ENCODE assay signal across 20 cellular contexts in genomic region chr15:92952451-92952850, GRCh38.
"Had no signal": no experiment of that assay in that cellular context is flagged by ENCODE, and none has a peak within 500 bp of the region (broad histone marks: within the 10 kb centered on the region; RNA-seq: fewer than 3 reads in every experiment).

No MANE protein-coding gene starts in this region.

- H3K27me3 Mint-ChIP-seq: activated naive CD8-positive, alpha-beta T cell treated with anti-CD3 and anti-CD28 coated beads, Interleukin-2, amount 50 U/mL, for 24 hours; IgD-negative memory B cell had no signal

- H3K27ac ChIP-seq: KMS-11 had no signal

- DNase-seq: activated CD4-positive, alpha-beta T cell treated with anti-CD3 and anti-CD28 coated beads for 4 hours; activated CD4-positive, alpha-beta T cell treated with anti-CD3 and anti-CD28 coated beads, Interleukin-2, amount 50 U/mL, for 48 hours; activated CD8-positive, alpha-beta memory T cell treated with anti-CD3 and anti-CD28 coated beads, Interleukin-2, amount 50 U/mL, for 48 hours; activated effector memory CD4-positive, alpha-beta T cell treated with anti-CD3 and anti-CD28 coated beads, Interleukin-2, amount 50 U/mL, for 16 hours; activated naive CD4-positive, alpha-beta T cell treated with Interleukin-2 at 50 U/mL for 16 hours; activated naive CD8-positive, alpha-beta T cell treated with anti-CD3 and anti-CD28 coated beads, Interleukin-2, amount 50 U/mL, for 24 hours; activated T-cell treated with anti-CD3 and anti-CD28 coated beads, Interleukin-2, amount 50 U/mL, for 4 hours; amniotic stem cell; NCI-H1092; NCI-H1417 treated with DMSO at 0.1 percent for 48 hours; NCI-H1694; NCI-H2029 treated with DMSO at 0.1 percent for 48 hours; NCI-H524; PC-3; SHP77 treated with DMSO at 0.1 percent for 48 hours had no signal

- ATAC-seq: activated CD4-positive, CD25-positive, alpha-beta regulatory T cell treated with anti-CD3 and anti-CD28 coated beads, Interleukin-2, amount 50 U/mL, for 24 hours; activated naive CD8-positive, alpha-beta T cell treated with anti-CD3 and anti-CD28 coated beads, Interleukin-2, amount 50 U/mL, for 24 hours; activated T-cell treated with anti-CD3 and anti-CD28 coated beads, Interleukin-2, amount 50 U/mL, for 4 hours; PC-3 had no signal

- H3K27ac Mint-ChIP-seq: activated naive CD8-positive, alpha-beta T cell treated with anti-CD3 and anti-CD28 coated beads, Interleukin-2, amount 50 U/mL, for 24 hours; IgD-negative memory B cell; T-helper 1 cell treated with Interleukin-12 subunit alpha and Interleukin-12 subunit beta and Interleukin-4 antibody, amounts not matched to agents 30 μg/mL and 1 μg/mL, for 36 hours had no signal

- H3K4me3 Mint-ChIP-seq: activated naive CD8-positive, alpha-beta T cell treated with anti-CD3 and anti-CD28 coated beads, Interleukin-2, amount 50 U/mL, for 24 hours; activated T-cell treated with anti-CD3 and anti-CD28 coated beads, Interleukin-2, amount 50 U/mL, for 4 hours; brain; IgD-negative memory B cell; T-helper 1 cell treated with Interleukin-12 subunit alpha and Interleukin-12 subunit beta and Interleukin-4 antibody, amounts not matched to agents 30 μg/mL and 1 μg/mL, for 36 hours had no signal
